28 cellular contexts compared by ENCODE assay signal in genomic region chr16:12590409-12590808, GRCh38.
"Had no signal": no experiment of that assay in that cellular context is flagged by ENCODE, and none has a peak within 500 bp of the region (broad histone marks: within the 10 kb centered on the region; RNA-seq: fewer than 3 reads in every experiment).

No MANE protein-coding gene starts in this region.

- H3K36me3 ChIP-seq: lower lobe of right lung, neural progenitor cell, neutrophil, ovary, right atrium auricular region, right lobe of liver, tibial nerve, uterus had no signal

- H3K4me1 ChIP-seq: lower lobe of right lung, neural progenitor cell, right atrium auricular region, right lobe of liver, tibial nerve, uterus had no signal

- ATAC-seq: left ventricle myocardium superior; lower lobe of right lung; natural killer cell; stimulated activated memory B cell treated with anti-CD40 and anti-IgM and Interleukin-4, amounts not matched to agents 10 μg/mL and 1 μg/mL and 100 μg/mL, for 72 hours; stimulated activated naive CD8-positive, alpha-beta T cell treated with anti-CD3 and anti-CD28 coated beads, Interleukin-15, amount 100 ng/mL, for 72 hours had no signal

- H3K9ac ChIP-seq: neural progenitor cell had no signal

- H3K27ac ChIP-seq: lower lobe of right lung, neural progenitor cell, neutrophil, ovary, right atrium auricular region, right lobe of liver, tibial nerve, uterus had no signal

- H3K4me3 Mint-ChIP-seq: mesothelial cell of epicardium; naive B cell; natural killer cell; nephron progenitor cell; neural progenitor cell; stimulated activated memory B cell treated with anti-CD40 and anti-IgM and Interleukin-4, amounts not matched to agents 10 μg/mL and 1 μg/mL and 100 μg/mL, for 72 hours; stimulated activated naive CD8-positive, alpha-beta T cell treated with anti-CD3 and anti-CD28 coated beads, Interleukin-15, amount 100 ng/mL, for 72 hours; type B pancreatic cell had no signal

- H3K9me3 ChIP-seq: lower lobe of right lung, neutrophil, ovary, right lobe of liver, tibial nerve, uterus had no signal

- H3K36me3 Mint-ChIP-seq: mesothelial cell of epicardium, natural killer cell, neural progenitor cell, type B pancreatic cell had no signal

- H3K9me3 Mint-ChIP-seq: mesothelial cell of epicardium, natural killer cell, neural progenitor cell had no signal

- DNase-seq: hypothalamus; islet precursor cell; left ventricle myocardium superior; lower lobe of right lung; mammary epithelial cell; mesenchymal stem cell; naive B cell; natural killer cell; nephron progenitor cell; occipital lobe; ovary; right lobe of liver; stimulated activated CD4-positive, alpha-beta T cell treated with anti-CD3 and anti-CD28 coated beads, Interleukin-1b, Interleukin-23, amount 100 ng/mL, for 48 hours; stimulated activated CD4-positive, alpha-beta T cell treated with anti-CD3 and anti-CD28 coated beads, Interleukin-2, amount 100 ng/mL, for 48 hours; stimulated activated CD4-positive, alpha-beta T cell treated with anti-CD3 and anti-CD28 coated beads, Interleukin-4, amount 100 ng/mL, for 4 hours; stimulated activated CD8-positive, alpha-beta memory T cell treated with anti-CD3 and anti-CD28 coated beads, Interleukin-4, amount 100 ng/mL, for 48 hours; stimulated activated naive CD4-positive, alpha-beta T cell treated with Interleukin-2 at 50 U/mL for 16 hours; stimulated activated naive CD8-positive, alpha-beta T cell treated with anti-CD3 and anti-CD28 coated beads, Interleukin-15, amount 100 ng/mL, for 72 hours; substantia nigra; uterus had no signal

- H3K4me1 Mint-ChIP-seq: mesothelial cell of epicardium; naive B cell; natural killer cell; neural progenitor cell; stimulated activated memory B cell treated with anti-CD40 and anti-IgM and Interleukin-4, amounts not matched to agents 10 μg/mL and 1 μg/mL and 100 μg/mL, for 72 hours had no signal

- H3K4me2 ChIP-seq: neural progenitor cell, smooth muscle cell had no signal

- H3K27me3 ChIP-seq: neural progenitor cell, ovary, right atrium auricular region, right lobe of liver, tibial nerve, uterus had no signal

- H3K4me3 ChIP-seq: lower lobe of right lung, neural progenitor cell, ovary, right atrium auricular region, right lobe of liver, smooth muscle cell, tibial nerve, uterus had no signal

- H2AFZ ChIP-seq: neural progenitor cell had no signal
